In genomic region chr14:53967606-53968005, GRCh38 we compare ENCODE assay signal across 23 cellular contexts. TPM values are rescaled to one million over a fixed set of nuclear protein-coding genes. Genes with fewer than 3 reads are reported as not detected.
DNase-seq lines count a peak whose midpoint lies in the region; ATAC-seq and TF ChIP-seq lines count a peak whose summit lies in the region.
"Had no signal": no experiment of that assay in that cellular context is flagged by ENCODE, and none has a peak within 500 bp of the region (broad histone marks: within the 10 kb centered on the region; RNA-seq: fewer than 3 reads in every experiment).

No MANE protein-coding gene starts in this region.

- H3K9me3 ChIP-seq in PC-3 (ENCODE audit: low read length), result no peaks in the 10 kb centered on the region
- H3K9me3 ChIP-seq: SK-N-SH had no signal

- H3K9ac ChIP-seq in PC-3 (ENCODE audit: low read length), result no peak overlapping the region
- H3K9ac ChIP-seq: BLaER1 treated with 17β-estradiol and CSF1 and Interleukin-3, amounts not matched to agents 10 nM and 100 nM; SK-N-SH had no signal

- H4K20me1 ChIP-seq in PC-3 (ENCODE audit: low read length), result no peaks in the 10 kb centered on the region
- H4K20me1 ChIP-seq: BLaER1 treated with 17β-estradiol and CSF1 and Interleukin-3, amounts not matched to agents 10 nM and 100 nM had no signal

- H3K4me3 ChIP-seq in PC-3 (ENCODE audit: low read length), result no peak overlapping the region
- H3K4me3 ChIP-seq: BLaER1 treated with 17β-estradiol and CSF1 and Interleukin-3, amounts not matched to agents 10 nM and 100 nM had no signal

- H2AFZ ChIP-seq in PC-3 (ENCODE audit: low read length), result no peak overlapping the region

- no peaks in the 10 kb centered on the region for H3K27me3 ChIP-seq in PC-3 (ENCODE audit: low read length)
- H3K27me3 ChIP-seq: BLaER1 treated with 17β-estradiol and CSF1 and Interleukin-3, amounts not matched to agents 10 nM and 100 nM had no signal

- CTCF ChIA-PET in PC-3 (lab: Charles Lee), result no interaction called here

- peaks cover 5% of the 10 kb centered on the region; the same call in 1 of the 2 replicates for H3K4me1 ChIP-seq in PC-3 (ENCODE audit: insufficient read depth, low read length)

- H3F3A ChIP-seq in PC-3 (ENCODE audit: low read length, unreplicated experiment), result no peaks in the 10 kb centered on the region

- no peaks in the 10 kb centered on the region for H3K36me3 ChIP-seq in PC-3 (ENCODE audit: low read depth, low read length)
- H3K36me3 ChIP-seq: BLaER1 treated with 17β-estradiol and CSF1 and Interleukin-3, amounts not matched to agents 10 nM and 100 nM had no signal

- no peaks in the 10 kb centered on the region for H3K9me2 ChIP-seq in PC-3 (replicated peaks; ENCODE audit: low read length)
- H3K9me2 ChIP-seq: SK-N-SH had no signal

- H3K27ac ChIP-seq in PC-3 (ENCODE audit: low read length), result no peak overlapping the region
- H3K27ac ChIP-seq: 22Rv1; BLaER1 treated with 17β-estradiol and CSF1 and Interleukin-3, amounts not matched to agents 10 nM and 100 nM; RWPE1 had no signal

- TF ChIP-seq CTCF in PC-3 (conservative IDR thresholded peaks at IDR 0.05; ENCODE audit: low read depth, low read length), result no peak

- POLR2A ChIA-PET in PC-3 (lab: Charles Lee; ENCODE audit: unreplicated experiment), result no interaction called here

- ATAC-seq in PC-3, result no peak
- ATAC-seq: T-cell had no signal

- no peak overlapping the region for H3K4me2 ChIP-seq in PC-3 (ENCODE audit: low read length)
- H3K4me2 ChIP-seq: BLaER1 treated with 17β-estradiol and CSF1 and Interleukin-3, amounts not matched to agents 10 nM and 100 nM; SK-N-SH had no signal

- BruUV-seq in PC-3 (replicated peaks; lab: Mats Ljungman, UMichigan), result no TSS peak

- intact Hi-C loops in PC-3 (cut with micrococcal nuclease), result no loop called here

- DNase-seq in DMS 273 (lab: John Stamatoyannopoulos, UW; ENCODE audit: unreplicated experiment), result peak; percentile 11
- no peak for DNase-seq in DMS 273 treated with DMSO at 0.1 percent for 48 hours (lab: John Stamatoyannopoulos, UW)
- peak; percentile 10 for DNase-seq in PC-3
- peak; percentile 6 for DNase-seq in fibroblast of peridontal ligament (ENCODE audit: extremely low read depth)
- no peak for DNase-seq in COR-L47 (lab: John Stamatoyannopoulos, UW)
- DNase-seq in RPMI8226, result no peak
- DNase-seq in NK-92 treated with Interleukin-12 subunit alpha and Interleukin-12 subunit beta, amount 100 ng/mL, for 24 hours (lab: John Stamatoyannopoulos, UW), result no peak
- no peak for DNase-seq in GM19240 (ENCODE audit: insufficient read length, low spot score)
- DNase-seq: ACHN; CD4-positive, alpha-beta memory T cell; DMS53; NCI-H1092 treated with DMSO at 0.1 percent for 48 hours; NCI-H1436 treated with DMSO at 0.1 percent for 48 hours; NCI-H1930; NCI-H2227 treated with DMSO at 0.1 percent for 48 hours; NCI-H510A treated with DMSO at 0.1 percent for 48 hours; NCI-H82; SHP77 treated with DMSO at 0.1 percent for 48 hours; SK-N-SH; T-cell had no signal

- H3K79me2 ChIP-seq in PC-3 (ENCODE audit: low read length), result no peaks in the 10 kb centered on the region

RNA-seq across cellular contexts. Expression of gene BMP4, which starts 11.0 kb away (rescaled TPM):
- total RNA-seq in PC-3 (2014; rRNA removed), result 8.7 and 16.5 TPM in 2 replicates

Comparison
In these comparisons a context has a peak if more than half of its experiments do, and no peak if none do; other contexts are left out.
1. DNase-seq: peak in DMS 273 (single experiment), PC-3 (single experiment) and fibroblast of peridontal ligament (single experiment); none in DMS 273 treated with DMSO at 0.1 percent for 48 hours (single experiment), COR-L47 (single experiment), RPMI8226 (single experiment), NK-92 treated with Interleukin-12 subunit alpha and Interleukin-12 subunit beta, amount 100 ng/mL, for 24 hours (single experiment) and GM19240 (single experiment).